In the genomic region with DNA sequence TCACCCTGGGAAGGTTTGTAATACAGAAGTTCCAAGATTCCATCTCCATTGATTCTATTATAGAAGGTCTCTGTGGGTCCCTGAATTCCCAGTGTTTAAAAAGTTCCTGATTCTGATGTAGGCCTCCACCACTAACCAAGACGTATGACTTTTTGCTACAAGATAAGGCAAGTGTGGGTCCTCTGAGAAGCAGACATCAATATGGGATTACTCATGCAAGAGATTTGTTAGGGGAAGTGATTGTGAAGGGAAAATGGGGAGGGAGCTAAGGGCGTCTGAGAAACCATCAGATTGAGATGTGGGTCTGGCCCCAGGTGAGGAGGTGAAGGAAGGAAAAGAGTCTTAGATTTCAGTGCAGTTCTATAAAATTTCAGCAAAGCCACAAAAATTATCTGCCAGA, we compare ENCODE assay signal across 33 cellular contexts. TPM values are rescaled to one million over a fixed set of nuclear protein-coding genes. Genes with fewer than 3 reads are reported as not detected.
"Had no signal": no experiment of that assay in that cellular context is flagged by ENCODE, and none has a peak within 500 bp of the region (broad histone marks: within the 10 kb centered on the region; RNA-seq: fewer than 3 reads in every experiment).

No MANE protein-coding gene starts in this region.

- H3K27me3 ChIP-seq: ascending aorta, body of pancreas, breast epithelium, MG63, Peyer's patch, SJSA1 had no signal

- H3K9me3 Mint-ChIP-seq: activated CD4-positive, alpha-beta T cell treated with anti-CD3 and anti-CD28 coated beads, Interleukin-2, amount 10 ng/mL, durations not matched to agents 24 days and 14 days; activated CD8-positive, alpha-beta T cell treated with anti-CD3 and anti-CD28 coated beads for 36 hours; activated naive CD8-positive, alpha-beta T cell treated with anti-CD3 and anti-CD28 coated beads for 36 hours; activated T-cell treated with anti-CD3 and anti-CD28 coated beads, Interleukin-2, amount 50 U/mL, for 72 hours; activated T-helper 17 cell treated with anti-CD3 and anti-CD28 coated beads, Interleukin-2, amount 50 U/mL, for 72 hours had no signal

- H3K4me1 ChIP-seq: ascending aorta, breast epithelium, Peyer's patch had no signal

- H3K9me3 ChIP-seq: ascending aorta, body of pancreas, breast epithelium, MG63, Peyer's patch, SJSA1 had no signal

- ATAC-seq: activated CD8-positive, alpha-beta T cell treated with anti-CD3 and anti-CD28 coated beads for 36 hours; activated T-cell treated with anti-CD3 and anti-CD28 coated beads, Interleukin-2, amount 50 U/mL, for 72 hours; activated T-helper 17 cell treated with anti-CD3 and anti-CD28 coated beads, Interleukin-2, amount 50 U/mL, for 72 hours; body of pancreas had no signal

- H3K27ac ChIP-seq: ascending aorta, body of pancreas, breast epithelium, Peyer's patch, SJSA1, WERI-Rb-1 had no signal

- H3K36me3 Mint-ChIP-seq: activated naive CD8-positive, alpha-beta T cell treated with anti-CD3 and anti-CD28 coated beads for 36 hours had no signal

- H3K4me3 Mint-ChIP-seq: activated CD4-positive, alpha-beta T cell treated with anti-CD3 and anti-CD28 coated beads, Interleukin-2, amount 10 ng/mL, durations not matched to agents 24 days and 14 days; activated CD8-positive, alpha-beta T cell treated with anti-CD3 and anti-CD28 coated beads for 36 hours; activated naive CD8-positive, alpha-beta T cell treated with anti-CD3 and anti-CD28 coated beads for 36 hours; activated T-cell treated with anti-CD3 and anti-CD28 coated beads, Interleukin-2, amount 50 U/mL, for 72 hours; activated T-helper 17 cell treated with anti-CD3 and anti-CD28 coated beads, Interleukin-2, amount 50 U/mL, for 72 hours had no signal

- H3K27me3 Mint-ChIP-seq: activated CD4-positive, alpha-beta T cell treated with anti-CD3 and anti-CD28 coated beads, Interleukin-2, amount 10 ng/mL, durations not matched to agents 24 days and 14 days; activated CD8-positive, alpha-beta T cell treated with anti-CD3 and anti-CD28 coated beads for 36 hours; activated naive CD8-positive, alpha-beta T cell treated with anti-CD3 and anti-CD28 coated beads for 36 hours; activated T-helper 17 cell treated with anti-CD3 and anti-CD28 coated beads, Interleukin-2, amount 50 U/mL, for 72 hours had no signal

- DNase-seq: activated CD4-positive, alpha-beta T cell treated with anti-CD3 and anti-CD28 coated beads, Interleukin-2, amount 10 ng/mL, durations not matched to agents 24 days and 14 days; activated CD4-positive, alpha-beta T cell treated with anti-CD3 and anti-CD28 coated beads, Interleukin-2, amount 50 U/mL, for 4 hours; activated CD8-positive, alpha-beta T cell treated with anti-CD3 and anti-CD28 coated beads for 36 hours; activated effector memory CD4-positive, alpha-beta T cell treated with anti-CD3 and anti-CD28 coated beads, Interleukin-2, amount 50 U/mL, for 16 hours; activated naive CD4-positive, alpha-beta T cell; activated naive CD4-positive, alpha-beta T cell treated with anti-CD3 and anti-CD28 coated beads, Interleukin-2, amount 50 U/mL, for 16 hours; activated naive CD8-positive, alpha-beta T cell treated with anti-CD3 and anti-CD28 coated beads for 36 hours; activated T-cell treated with anti-CD3 and anti-CD28 coated beads, Interleukin-2, amount 50 U/mL, for 1 hour; activated T-cell treated with anti-CD3 and anti-CD28 coated beads, Interleukin-2, amount 50 U/mL, for 72 hours; amygdala; body of pancreas; Kasumi-1; KG1; MG63; NCI-H1048; NCI-H1105 treated with DMSO at 0.1 percent for 48 hours; NCI-H1436; NCI-H1694; NCI-H1930; NCI-H2081 treated with DMSO at 0.1 percent for 48 hours; NCI-H345; NCI-H524 treated with DMSO at 0.1 percent for 48 hours; Peyer's patch; RPMI8226; SHP77 treated with DMSO at 0.1 percent for 48 hours; SW 1271; T1000; WERI-Rb-1 had no signal

- H3K27ac Mint-ChIP-seq: activated CD4-positive, alpha-beta T cell treated with anti-CD3 and anti-CD28 coated beads, Interleukin-2, amount 10 ng/mL, durations not matched to agents 24 days and 14 days; activated CD8-positive, alpha-beta T cell treated with anti-CD3 and anti-CD28 coated beads for 36 hours; activated naive CD8-positive, alpha-beta T cell treated with anti-CD3 and anti-CD28 coated beads for 36 hours; activated T-cell treated with anti-CD3 and anti-CD28 coated beads, Interleukin-2, amount 50 U/mL, for 72 hours; activated T-helper 17 cell treated with anti-CD3 and anti-CD28 coated beads, Interleukin-2, amount 50 U/mL, for 72 hours had no signal

- H3K4me1 Mint-ChIP-seq: activated CD4-positive, alpha-beta T cell treated with anti-CD3 and anti-CD28 coated beads, Interleukin-2, amount 10 ng/mL, durations not matched to agents 24 days and 14 days; activated naive CD8-positive, alpha-beta T cell treated with anti-CD3 and anti-CD28 coated beads for 36 hours; activated T-helper 17 cell treated with anti-CD3 and anti-CD28 coated beads, Interleukin-2, amount 50 U/mL, for 72 hours had no signal

RNA-seq across cellular contexts. Expression of a gene that starts 10.2 kb away (rescaled TPM):
- total RNA-seq: activated CD4-positive, alpha-beta T cell treated with anti-CD3 and anti-CD28 coated beads, Interleukin-2, amount 10 ng/mL, durations not matched to agents 24 days and 14 days; T-helper 1 cell treated with Interleukin-12 subunit alpha and Interleukin-12 subunit beta and Interleukin-4 antibody, amounts not matched to agents 30 ng/mL and 1 ng/mL, for 36 hours had no signal
